Comparison of ENCODE assay signal across 8 cellular contexts in the genomic region with DNA sequence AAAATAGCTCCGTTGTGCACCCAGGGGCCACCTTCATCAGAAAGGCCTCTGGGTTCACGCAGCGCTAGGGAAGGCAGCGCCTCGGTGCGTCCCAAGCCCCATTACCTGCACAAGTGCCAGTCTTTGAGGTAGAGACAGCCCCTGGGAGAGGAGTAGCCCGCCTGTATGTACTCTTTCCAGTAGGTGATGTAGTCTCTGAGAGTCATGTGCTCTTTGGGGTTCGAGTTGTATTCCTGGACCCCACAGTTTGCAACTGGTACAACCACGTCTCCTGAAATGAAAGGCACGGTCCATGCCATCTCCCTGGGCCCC. TPM values are rescaled to one million over a fixed set of nuclear protein-coding genes. Genes with fewer than 3 reads are reported as not detected.
DNase-seq lines count a peak whose midpoint lies in the region; ATAC-seq and TF ChIP-seq lines count a peak whose summit lies in the region.

No MANE protein-coding gene starts in this region.

- H2AK5ac ChIP-seq in trophoblast cell (ENCODE audit: low read length) = peak overlapping the region; percentile 36

- H3K4me3 ChIP-seq in cardiac muscle cell (peak overlapping the region; percentile 64), Panc1 (ENCODE audit: low read depth in 2 of 2, low read length in 2 of 2) (peak overlapping the region; percentile 80 to 91), esophagus (ENCODE audit: low read depth in 1 of 2, low read length in 2 of 2) (peak overlapping the region; percentile 67 to 91), trophoblast cell (ENCODE audit: low read depth, low read length) (peak overlapping the region; percentile 88)

- peak overlapping the region; percentile 68 for H3K18ac ChIP-seq in trophoblast cell (ENCODE audit: low read length)

- H3K23ac ChIP-seq in trophoblast cell (ENCODE audit: low read length) = no peak overlapping the region

- peak overlapping the region; percentile 92 for H3K14ac ChIP-seq in trophoblast cell (ENCODE audit: low read length)

- peaks cover 13% of the 10 kb centered on the region for H3K36me3 ChIP-seq in cardiac muscle cell
- H3K36me3 ChIP-seq in Panc1 (ENCODE audit: control insufficient read depth, insufficient read depth, low read length) = peaks cover 3% of the 10 kb centered on the region
- peaks cover 7 to 29% of the 10 kb centered on the region in 2 donors for H3K36me3 ChIP-seq in esophagus (ENCODE audit: control insufficient read depth in 2 of 2, insufficient read depth in 2 of 2, low read length in 1 of 2)
- H3K36me3 ChIP-seq in trophoblast cell (ENCODE audit: control insufficient read depth in 1 of 2, insufficient read depth in 2 of 2, low read length in 2 of 2) = peaks cover 27 to 32% of the 10 kb centered on the region in 2 experiments

- peak overlapping the region; percentile 73 for H2BK5ac ChIP-seq in trophoblast cell (ENCODE audit: low read depth, low read length, poor library complexity)

- H4K91ac ChIP-seq in trophoblast cell (ENCODE audit: low read depth, low read length) = peak overlapping the region; percentile 94

- peak overlapping the region; percentile 77 for H2BK120ac ChIP-seq in trophoblast cell (ENCODE audit: insufficient read depth, low read length, poor library complexity)

- no TSS peak for BruUV-seq in Panc1 (replicated peaks; lab: Mats Ljungman, UMichigan)

- H3K4me2 ChIP-seq in trophoblast cell (ENCODE audit: low read length) = peak overlapping the region; percentile 73

- H3K4ac ChIP-seq in trophoblast cell (ENCODE audit: low read depth, low read length) = peak overlapping the region; percentile 51

- peak overlapping the region; percentile 87 for H2AFZ ChIP-seq in trophoblast cell (ENCODE audit: insufficient read depth, low read length, poor library complexity)

- ATAC-seq in Right ventricle myocardium inferior (no peak), Panc1 (no peak), GM18505 (IDR thresholded peaks at IDR 0.05; ENCODE audit: unreplicated experiment) (no peak), HG03097 (IDR thresholded peaks at IDR 0.05; ENCODE audit: low FRiP score, unreplicated experiment) (no peak)

- no peaks in the 10 kb centered on the region for H3K9me3 ChIP-seq in cardiac muscle cell (ENCODE audit: low read depth)
- no peaks in the 10 kb centered on the region for H3K9me3 ChIP-seq in Panc1 (ENCODE audit: control insufficient read depth, insufficient read depth, low read depth, low read length)
- peaks cover 0 to 4% of the 10 kb centered on the region in 2 donors for H3K9me3 ChIP-seq in esophagus (ENCODE audit: control insufficient read depth in 2 of 2, insufficient read depth in 1 of 2, low read depth in 1 of 2, low read length in 1 of 2)
- H3K9me3 ChIP-seq in trophoblast cell (ENCODE audit: insufficient read depth, low read depth, low read length) = peaks cover 4% of the 10 kb centered on the region

- POLR2A ChIA-PET in Panc1 (lab: Charles Lee) = interaction anchor here (0.5 kb wide), 1 partner anchor 10 kb away, joined by 5 read pairs; no protein-coding TSS in a partner anchor

- TF ChIP-seq CTCF in cardiac muscle cell (IDR thresholded peaks at IDR 0.05; ENCODE audit: low read depth, low read length) (no peak), Panc1 (IDR thresholded peaks at IDR 0.05) (no peak)

- DNase-seq in cardiac muscle cell (ENCODE audit: low read depth in 1 of 2, low spot score in 1 of 2) (no peak), Right ventricle myocardium inferior (ENCODE audit: missing footprints) (no peak), Panc1 (ENCODE audit: low read depth, low spot score) (no peak), trophoblast cell (peak in 1 of 2 donors; percentile 6), pons (ENCODE audit: low spot score) (no peak)

- H3K27ac ChIP-seq in cardiac muscle cell (peak overlapping the region; percentile 84), Panc1 (ENCODE audit: low read length) (peak overlapping the region; percentile 93), esophagus (ENCODE audit: low read depth in 2 of 2, low read length in 1 of 2) (peak overlapping the region in 1 of 2 donors; percentile 78), trophoblast cell (ENCODE audit: low read depth, low read length) (no peak overlapping the region)

- no peaks in the 10 kb centered on the region for H3K27me3 ChIP-seq in cardiac muscle cell
- H3K27me3 ChIP-seq in Panc1 (ENCODE audit: control insufficient read depth, insufficient read depth, low read length) = no peaks in the 10 kb centered on the region
- H3K27me3 ChIP-seq in esophagus (ENCODE audit: control insufficient read depth in 1 of 2, insufficient read depth in 2 of 2, low read length in 2 of 2) = no peaks in the 10 kb centered on the region
- H3K27me3 ChIP-seq in trophoblast cell (ENCODE audit: insufficient read depth, low read length) = no peaks in the 10 kb centered on the region

- peaks cover 14% of the 10 kb centered on the region for H3K79me2 ChIP-seq in trophoblast cell (ENCODE audit: control insufficient read depth, insufficient read depth, low read length, poor library complexity)

- peak overlapping the region; percentile 92 for H3K9ac ChIP-seq in trophoblast cell (ENCODE audit: low read length)

- intact Hi-C loops in Right ventricle myocardium inferior (cut with DNase I) (no loop called here), Panc1 (cut with micrococcal nuclease; ENCODE audit: unreplicated experiment) (no loop called here)

- H3K4me1 ChIP-seq in cardiac muscle cell (ENCODE audit: low read depth) (peaks cover 11% of the 10 kb centered on the region), Panc1 (ENCODE audit: control insufficient read depth, insufficient read depth, low read length) (peaks cover 26% of the 10 kb centered on the region), esophagus (ENCODE audit: control insufficient read depth in 2 of 2, insufficient read depth in 2 of 2, low read length in 1 of 2) (peaks cover 3 to 22% of the 10 kb centered on the region in 2 donors), trophoblast cell (ENCODE audit: control insufficient read depth in 1 of 2, insufficient read depth in 2 of 2, low read length in 2 of 2) (peaks cover 12 to 24% of the 10 kb centered on the region in 2 experiments)

- peak overlapping the region; percentile 84 for H4K12ac ChIP-seq in trophoblast cell (ENCODE audit: low read depth, low read length)

- H4K8ac ChIP-seq in trophoblast cell (ENCODE audit: low read depth, low read length) = peak overlapping the region; percentile 92

- in situ Hi-C loops in Panc1 (cut with HindIII; ENCODE audit: low pct_unique_long_range_greater_than_20kb, low sequenced_read_pairs) = no loop called here

- no peak overlapping the region for H2BK12ac ChIP-seq in trophoblast cell (ENCODE audit: low read length)

- WGBS in esophagus, 2 donors = 2 to 4% methylated on average over 10 of the region's 10 CpGs
- WGBS in trophoblast cell (ENCODE audit: extremely low coverage, insufficient coverage, insufficient read length) = no CpG with 5 or more reads among the region's 10 CpGs

- no peak for TF ChIP-seq POLR2A in GM18505 (IDR thresholded peaks at IDR 0.05; ENCODE audit: borderline replicate concordance, extremely low read depth, insufficient read depth, insufficient read length)

- H3K79me1 ChIP-seq in trophoblast cell (ENCODE audit: low read length) = peaks cover 11% of the 10 kb centered on the region

- CTCF ChIA-PET in Panc1 (lab: Charles Lee) = no interaction called here

RNA-seq across cellular contexts. Expression of a gene that starts 0.6 kb away (rescaled TPM):
- total RNA-seq in cardiac muscle cell = 38.3 and 42.3 TPM in 2 replicates
- 30.1 and 33.6 TPM in 2 replicates for polyA plus RNA-seq in cardiac muscle cell
- total RNA-seq in Right ventricle myocardium inferior = 7.1 TPM
- 27.7 TPM for total RNA-seq in Panc1 (2021; ENCODE audit: unreplicated experiment)
- polyA plus RNA-seq in Panc1 (2012; ENCODE audit: insufficient read length) = 34.7 TPM
- polyA plus RNA-seq in esophagus = 10 to 100 TPM in 1 of 2 donors, 1 to 10 TPM in 1; 9.7 to 12.5 TPM
- polyA plus RNA-seq in trophoblast cell (2013) = 8.1 and 8.8 TPM in 2 replicates

RNA-seq across cellular contexts. Expression of a gene that starts 0.7 kb away (rescaled TPM):
- total RNA-seq in cardiac muscle cell (57.4 and 60.7 TPM in 2 replicates), Right ventricle myocardium inferior (30.1 TPM), Panc1 (2021; ENCODE audit: unreplicated experiment) (55.6 TPM)
- polyA plus RNA-seq in cardiac muscle cell (43.7 and 59.8 TPM in 2 replicates), esophagus (10 to 100 TPM in 1 of 2 donors, 1 to 10 TPM in 1; 7.9 to 11.4 TPM)
- 76.9 TPM for polyA plus RNA-seq in Panc1 (2012; ENCODE audit: insufficient read length)
- polyA plus RNA-seq in trophoblast cell (2013) = 21.0 and 21.1 TPM in 2 replicates
